Comparison of ENCODE assay signal across 24 cellular contexts in genomic region chr4:31620476-31620875, GRCh38.
DNase-seq lines count a peak whose midpoint lies in the region; ATAC-seq, FAIRE-seq and TF ChIP-seq lines count a peak whose summit lies in the region.
"Had no signal": no experiment of that assay in that cellular context is flagged by ENCODE, and none has a peak within 500 bp of the region (broad histone marks: within the 10 kb centered on the region; RNA-seq: fewer than 3 reads in every experiment).

No MANE protein-coding gene starts in this region.

- no peaks in the 10 kb centered on the region for H3K27me3 ChIP-seq in bronchial epithelial cell (ENCODE audit: control insufficient read depth, insufficient read depth, low read length)
- no peaks in the 10 kb centered on the region for H3K27me3 ChIP-seq in hepatocyte
- no peaks in the 10 kb centered on the region for H3K27me3 ChIP-seq in testis
- H3K27me3 ChIP-seq: colonic mucosa, vagina had no signal

- FAIRE-seq in bronchial epithelial cell (lab: Jason Lieb, UNC), result no peak
- FAIRE-seq: TTC549 had no signal

- no peaks in the 10 kb centered on the region for H3K79me2 ChIP-seq in hepatocyte

- intact Hi-C loops in testis (cut with DNase I; ENCODE audit: low total_unique reads), result no loop called here

- DNase-seq in AG09309 (ENCODE audit: low read depth), result peak; percentile 18
- DNase-seq in MV-4-11 (lab: John Stamatoyannopoulos, UW), result peak; percentile 5
- DNase-seq in bronchial epithelial cell (ENCODE audit: low read depth), result peak; percentile 33
- DNase-seq in hepatocyte (ENCODE audit: low spot score), result peak; percentile 6
- DNase-seq in testis, result no peak
- DNase-seq: activated CD4-positive, alpha-beta T cell treated with anti-CD3 and anti-CD28 coated beads for 36 hours; activated naive CD4-positive, alpha-beta T cell treated with anti-CD3 and anti-CD28 coated beads, Interleukin-2, amount 50 U/mL, for 16 hours; activated T-cell treated with anti-CD3 and anti-CD28 coated beads, Interleukin-2, amount 50 U/mL, for 48 hours; CD4-positive, alpha-beta memory T cell; colonic mucosa; DMS 273 treated with DMSO at 0.1 percent for 48 hours; hippocampal formation; Karpas-422; lower lobe of right lung; NCI-H1092 treated with DMSO at 0.1 percent for 48 hours; NCI-H2029 treated with DMSO at 0.1 percent for 48 hours; NCI-H345 had no signal

- ATAC-seq in GM21367 (IDR thresholded peaks at IDR 0.05; ENCODE audit: unreplicated experiment) (no peak), GM21576 (IDR thresholded peaks at IDR 0.05; ENCODE audit: unreplicated experiment) (no peak), GM21360 (IDR thresholded peaks at IDR 0.05; ENCODE audit: unreplicated experiment) (no peak)
- ATAC-seq: activated CD4-positive, alpha-beta T cell treated with anti-CD3 and anti-CD28 coated beads for 36 hours; lower lobe of right lung; stimulated activated memory B cell treated with anti-CD40 and anti-IgM and Interleukin-4, amounts not matched to agents 10 μg/mL and 1 μg/mL and 100 μg/mL, for 72 hours had no signal

- H3K4me1 ChIP-seq in hepatocyte (ENCODE audit: insufficient read depth), result no peaks in the 10 kb centered on the region
- no peaks in the 10 kb centered on the region for H3K4me1 ChIP-seq in testis
- H3K4me1 ChIP-seq: colonic mucosa, lower lobe of right lung, vagina had no signal

- H3K9me3 ChIP-seq in hepatocyte (ENCODE audit: low read depth) (no peaks in the 10 kb centered on the region), testis (no peaks in the 10 kb centered on the region)
- H3K9me3 ChIP-seq: colonic mucosa, lower lobe of right lung, vagina had no signal

- no peaks in the 10 kb centered on the region for H3K9me2 ChIP-seq in hepatocyte (replicated peaks; ENCODE audit: insufficient read depth)

- H3K4me3 ChIP-seq in AG09309 (ENCODE audit: control insufficient read depth, low read depth, low read length) (no peak overlapping the region), bronchial epithelial cell (ENCODE audit: low read depth, low read length) (no peak overlapping the region), hepatocyte (no peak overlapping the region), testis (no peak overlapping the region)
- H3K4me3 ChIP-seq: colonic mucosa, lower lobe of right lung, skin epidermis, vagina had no signal

- TF ChIP-seq CTCF in AG09309 (IDR thresholded peaks at IDR 0.05; ENCODE audit: control insufficient read depth, insufficient read depth, low read depth, low read length, missing control alignments) (no peak), bronchial epithelial cell (IDR thresholded peaks at IDR 0.05; ENCODE audit: insufficient read depth, low read length, severe bottlenecking) (no peak), hepatocyte (IDR thresholded peaks at IDR 0.05; ENCODE audit: poor library complexity) (no peak), testis (IDR thresholded peaks at IDR 0.05) (no peak)

- no peaks in the 10 kb centered on the region for H3K36me3 ChIP-seq in bronchial epithelial cell (ENCODE audit: control insufficient read depth, insufficient read depth, low read length)
- H3K36me3 ChIP-seq in hepatocyte (replicated peaks; ENCODE audit: insufficient read depth, low read depth), result no peaks in the 10 kb centered on the region
- no peaks in the 10 kb centered on the region for H3K36me3 ChIP-seq in testis (ENCODE audit: low read depth, missing control alignments)
- H3K36me3 ChIP-seq: colonic mucosa, lower lobe of right lung, vagina had no signal

- WGBS in hepatocyte (ENCODE audit: low lambda C conversion rate, missing lambda C conversion rate), result 56% methylated on average over 2 of the region's 2 CpGs
- 68 to 75% methylated on average over 2 of the region's 2 CpGs for WGBS in testis, 2 donors

- no peak for TF ChIP-seq POLR2A in testis (IDR thresholded peaks at IDR 0.05)

- no peak overlapping the region for H2AFZ ChIP-seq in hepatocyte

- H3K4me2 ChIP-seq in hepatocyte, result no peak overlapping the region

- no peaks in the 10 kb centered on the region for H4K20me1 ChIP-seq in hepatocyte (ENCODE audit: insufficient read depth, poor library complexity, severe bottlenecking)

- H3K27ac ChIP-seq in hepatocyte (no peak overlapping the region), testis (no peak overlapping the region)
- H3K27ac ChIP-seq: colonic mucosa, lower lobe of right lung, skin epidermis, vagina had no signal
